ENCODE assay signal across 2 cellular contexts in the genomic region with DNA sequence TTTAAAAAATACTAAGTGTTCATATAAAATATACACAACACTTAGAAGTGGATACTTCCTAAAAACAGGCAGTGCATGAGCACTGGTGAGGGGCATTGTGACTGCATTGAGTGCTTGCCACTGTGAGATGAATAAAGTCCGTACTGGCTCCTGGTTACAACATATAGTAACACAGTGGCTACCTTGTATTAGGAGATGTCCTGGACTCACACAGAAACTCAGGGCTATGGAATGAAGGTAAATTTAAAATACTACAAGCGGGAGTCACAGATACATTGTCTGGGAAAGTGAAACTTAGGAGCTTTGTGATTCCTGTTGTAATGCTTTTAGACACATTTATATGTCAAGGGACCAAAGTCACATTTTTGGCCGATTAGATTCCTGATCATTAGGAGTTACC.
TF ChIP-seq lines count a peak whose summit lies in the region.

No MANE protein-coding gene starts in this region.

TF ChIP-seq in WTC11, 78 proteins besides CTCF, POLR2A, EP300 and RAD21 (continued from another document):
- TF ChIP-seq, protein P1, sequence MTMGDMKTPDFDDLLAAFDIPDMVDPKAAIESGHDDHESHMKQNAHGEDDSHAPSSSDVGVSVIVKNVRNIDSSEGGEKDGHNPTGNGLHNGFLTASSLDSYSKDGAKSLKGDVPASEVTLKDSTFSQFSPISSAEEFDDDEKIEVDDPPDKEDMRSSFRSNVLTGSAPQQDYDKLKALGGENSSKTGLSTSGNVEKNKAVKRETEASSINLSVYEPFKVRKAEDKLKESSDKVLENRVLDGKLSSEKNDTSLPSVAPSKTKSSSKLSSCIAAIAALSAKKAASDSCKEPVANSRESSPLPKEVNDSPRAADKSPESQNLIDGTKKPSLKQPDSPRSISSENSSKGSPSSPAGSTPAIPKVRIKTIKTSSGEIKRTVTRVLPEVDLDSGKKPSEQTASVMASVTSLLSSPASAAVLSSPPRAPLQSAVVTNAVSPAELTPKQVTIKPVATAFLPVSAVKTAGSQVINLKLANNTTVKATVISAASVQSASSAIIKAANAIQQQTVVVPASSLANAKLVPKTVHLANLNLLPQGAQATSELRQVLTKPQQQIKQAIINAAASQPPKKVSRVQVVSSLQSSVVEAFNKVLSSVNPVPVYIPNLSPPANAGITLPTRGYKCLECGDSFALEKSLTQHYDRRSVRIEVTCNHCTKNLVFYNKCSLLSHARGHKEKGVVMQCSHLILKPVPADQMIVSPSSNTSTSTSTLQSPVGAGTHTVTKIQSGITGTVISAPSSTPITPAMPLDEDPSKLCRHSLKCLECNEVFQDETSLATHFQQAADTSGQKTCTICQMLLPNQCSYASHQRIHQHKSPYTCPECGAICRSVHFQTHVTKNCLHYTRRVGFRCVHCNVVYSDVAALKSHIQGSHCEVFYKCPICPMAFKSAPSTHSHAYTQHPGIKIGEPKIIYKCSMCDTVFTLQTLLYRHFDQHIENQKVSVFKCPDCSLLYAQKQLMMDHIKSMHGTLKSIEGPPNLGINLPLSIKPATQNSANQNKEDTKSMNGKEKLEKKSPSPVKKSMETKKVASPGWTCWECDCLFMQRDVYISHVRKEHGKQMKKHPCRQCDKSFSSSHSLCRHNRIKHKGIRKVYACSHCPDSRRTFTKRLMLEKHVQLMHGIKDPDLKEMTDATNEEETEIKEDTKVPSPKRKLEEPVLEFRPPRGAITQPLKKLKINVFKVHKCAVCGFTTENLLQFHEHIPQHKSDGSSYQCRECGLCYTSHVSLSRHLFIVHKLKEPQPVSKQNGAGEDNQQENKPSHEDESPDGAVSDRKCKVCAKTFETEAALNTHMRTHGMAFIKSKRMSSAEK (CRISPR knock-in tag; IDR thresholded peaks at IDR 0.05; ENCODE audit: borderline replicate concordance): no peak
- TF ChIP-seq, protein P2, sequence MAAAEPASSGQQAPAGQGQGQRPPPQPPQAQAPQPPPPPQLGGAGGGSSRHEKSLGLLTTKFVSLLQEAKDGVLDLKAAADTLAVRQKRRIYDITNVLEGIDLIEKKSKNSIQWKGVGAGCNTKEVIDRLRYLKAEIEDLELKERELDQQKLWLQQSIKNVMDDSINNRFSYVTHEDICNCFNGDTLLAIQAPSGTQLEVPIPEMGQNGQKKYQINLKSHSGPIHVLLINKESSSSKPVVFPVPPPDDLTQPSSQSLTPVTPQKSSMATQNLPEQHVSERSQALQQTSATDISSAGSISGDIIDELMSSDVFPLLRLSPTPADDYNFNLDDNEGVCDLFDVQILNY (CRISPR knock-in tag; IDR thresholded peaks at IDR 0.05): no peak
- TF ChIP-seq FOXK1 (CRISPR knock-in tag; IDR thresholded peaks at IDR 0.05): no peak
- TF ChIP-seq, protein P3, sequence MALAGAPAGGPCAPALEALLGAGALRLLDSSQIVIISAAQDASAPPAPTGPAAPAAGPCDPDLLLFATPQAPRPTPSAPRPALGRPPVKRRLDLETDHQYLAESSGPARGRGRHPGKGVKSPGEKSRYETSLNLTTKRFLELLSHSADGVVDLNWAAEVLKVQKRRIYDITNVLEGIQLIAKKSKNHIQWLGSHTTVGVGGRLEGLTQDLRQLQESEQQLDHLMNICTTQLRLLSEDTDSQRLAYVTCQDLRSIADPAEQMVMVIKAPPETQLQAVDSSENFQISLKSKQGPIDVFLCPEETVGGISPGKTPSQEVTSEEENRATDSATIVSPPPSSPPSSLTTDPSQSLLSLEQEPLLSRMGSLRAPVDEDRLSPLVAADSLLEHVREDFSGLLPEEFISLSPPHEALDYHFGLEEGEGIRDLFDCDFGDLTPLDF (CRISPR knock-in tag; IDR thresholded peaks at IDR 0.05): no peak
- TF ChIP-seq, protein P4, sequence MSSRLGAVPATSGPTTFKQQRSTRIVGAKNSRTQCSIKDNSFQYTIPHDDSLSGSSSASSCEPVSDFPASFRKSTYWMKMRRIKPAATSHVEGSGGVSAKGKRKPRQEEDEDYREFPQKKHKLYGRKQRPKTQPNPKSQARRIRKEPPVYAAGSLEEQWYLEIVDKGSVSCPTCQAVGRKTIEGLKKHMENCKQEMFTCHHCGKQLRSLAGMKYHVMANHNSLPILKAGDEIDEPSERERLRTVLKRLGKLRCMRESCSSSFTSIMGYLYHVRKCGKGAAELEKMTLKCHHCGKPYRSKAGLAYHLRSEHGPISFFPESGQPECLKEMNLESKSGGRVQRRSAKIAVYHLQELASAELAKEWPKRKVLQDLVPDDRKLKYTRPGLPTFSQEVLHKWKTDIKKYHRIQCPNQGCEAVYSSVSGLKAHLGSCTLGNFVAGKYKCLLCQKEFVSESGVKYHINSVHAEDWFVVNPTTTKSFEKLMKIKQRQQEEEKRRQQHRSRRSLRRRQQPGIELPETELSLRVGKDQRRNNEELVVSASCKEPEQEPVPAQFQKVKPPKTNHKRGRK (CRISPR knock-in tag; IDR thresholded peaks at IDR 0.05; ENCODE audit: borderline replicate concordance): no peak
- no peak for TF ChIP-seq PRRX2 (CRISPR knock-in tag; IDR thresholded peaks at IDR 0.05)
- TF ChIP-seq, protein P5, sequence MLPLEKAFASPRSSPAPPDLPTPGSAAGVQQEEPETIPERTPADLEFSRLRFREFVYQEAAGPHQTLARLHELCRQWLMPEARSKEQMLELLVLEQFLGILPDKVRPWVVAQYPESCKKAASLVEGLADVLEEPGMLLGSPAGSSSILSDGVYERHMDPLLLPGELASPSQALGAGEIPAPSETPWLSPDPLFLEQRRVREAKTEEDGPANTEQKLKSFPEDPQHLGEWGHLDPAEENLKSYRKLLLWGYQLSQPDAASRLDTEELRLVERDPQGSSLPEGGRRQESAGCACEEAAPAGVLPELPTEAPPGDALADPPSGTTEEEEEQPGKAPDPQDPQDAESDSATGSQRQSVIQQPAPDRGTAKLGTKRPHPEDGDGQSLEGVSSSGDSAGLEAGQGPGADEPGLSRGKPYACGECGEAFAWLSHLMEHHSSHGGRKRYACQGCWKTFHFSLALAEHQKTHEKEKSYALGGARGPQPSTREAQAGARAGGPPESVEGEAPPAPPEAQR (CRISPR knock-in tag; IDR thresholded peaks at IDR 0.05): no peak
- no peak for TF ChIP-seq RELA (CRISPR knock-in tag; IDR thresholded peaks at IDR 0.05; ENCODE audit: borderline replicate concordance)
TF ChIP-seq in WTC11: peak in this region for 0.

TF ChIP-seq in SK-N-SH, 30 proteins besides CTCF, POLR2A, EP300 and RAD21 (continued from another document):
- TF ChIP-seq, protein P6, sequence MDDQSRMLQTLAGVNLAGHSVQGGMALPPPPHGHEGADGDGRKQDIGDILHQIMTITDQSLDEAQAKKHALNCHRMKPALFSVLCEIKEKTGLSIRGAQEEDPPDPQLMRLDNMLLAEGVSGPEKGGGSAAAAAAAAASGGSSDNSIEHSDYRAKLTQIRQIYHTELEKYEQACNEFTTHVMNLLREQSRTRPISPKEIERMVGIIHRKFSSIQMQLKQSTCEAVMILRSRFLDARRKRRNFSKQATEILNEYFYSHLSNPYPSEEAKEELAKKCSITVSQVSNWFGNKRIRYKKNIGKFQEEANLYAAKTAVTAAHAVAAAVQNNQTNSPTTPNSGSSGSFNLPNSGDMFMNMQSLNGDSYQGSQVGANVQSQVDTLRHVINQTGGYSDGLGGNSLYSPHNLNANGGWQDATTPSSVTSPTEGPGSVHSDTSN (IDR thresholded peaks at IDR 0.05): no peak
- no peak for TF ChIP-seq SIN3A (IDR thresholded peaks at IDR 0.05; ENCODE audit: borderline replicate concordance, low read depth, low read length)
- TF ChIP-seq NRF1 (IDR thresholded peaks at IDR 0.05; ENCODE audit: low read depth, low read length): no peak
- TF ChIP-seq, protein P7, sequence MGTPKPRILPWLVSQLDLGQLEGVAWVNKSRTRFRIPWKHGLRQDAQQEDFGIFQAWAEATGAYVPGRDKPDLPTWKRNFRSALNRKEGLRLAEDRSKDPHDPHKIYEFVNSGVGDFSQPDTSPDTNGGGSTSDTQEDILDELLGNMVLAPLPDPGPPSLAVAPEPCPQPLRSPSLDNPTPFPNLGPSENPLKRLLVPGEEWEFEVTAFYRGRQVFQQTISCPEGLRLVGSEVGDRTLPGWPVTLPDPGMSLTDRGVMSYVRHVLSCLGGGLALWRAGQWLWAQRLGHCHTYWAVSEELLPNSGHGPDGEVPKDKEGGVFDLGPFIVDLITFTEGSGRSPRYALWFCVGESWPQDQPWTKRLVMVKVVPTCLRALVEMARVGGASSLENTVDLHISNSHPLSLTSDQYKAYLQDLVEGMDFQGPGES (IDR thresholded peaks at IDR 0.05; ENCODE audit: low read depth, low read length): no peak
- TF ChIP-seq, protein P8, sequence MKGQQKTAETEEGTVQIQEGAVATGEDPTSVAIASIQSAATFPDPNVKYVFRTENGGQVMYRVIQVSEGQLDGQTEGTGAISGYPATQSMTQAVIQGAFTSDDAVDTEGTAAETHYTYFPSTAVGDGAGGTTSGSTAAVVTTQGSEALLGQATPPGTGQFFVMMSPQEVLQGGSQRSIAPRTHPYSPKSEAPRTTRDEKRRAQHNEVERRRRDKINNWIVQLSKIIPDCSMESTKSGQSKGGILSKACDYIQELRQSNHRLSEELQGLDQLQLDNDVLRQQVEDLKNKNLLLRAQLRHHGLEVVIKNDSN (IDR thresholded peaks at IDR 0.05; ENCODE audit: borderline replicate concordance, low read depth): no peak
